Comparison of ENCODE assay signal across 20 cellular contexts in genomic region chr2:241352227-241352626, GRCh38. TPM values are rescaled to one million over a fixed set of nuclear protein-coding genes. Genes with fewer than 3 reads are reported as not detected.
DNase-seq lines count a peak whose midpoint lies in the region; ATAC-seq, FAIRE-seq and TF ChIP-seq lines count a peak whose summit lies in the region.
"Had no signal": no experiment of that assay in that cellular context is flagged by ENCODE, and none has a peak within 500 bp of the region (broad histone marks: within the 10 kb centered on the region; RNA-seq: fewer than 3 reads in every experiment).

No MANE protein-coding gene starts in this region.

- H3K79me2 ChIP-seq in GM23248 (ENCODE audit: insufficient read depth): peaks cover 14% of the 10 kb centered on the region

- H3K27ac ChIP-seq in A549 (peak overlapping the region; percentile 59 to 76), GM23248 (0 out of 2 replicates have a peak overlapping the region, but pooled peaks have one; percentile 0)
- H3K27ac ChIP-seq: SJSA1, uterus had no signal

- TF ChIP-seq RAD21 in A549 (conservative IDR thresholded peaks at IDR 0.05 in 1 of 2, IDR thresholded peaks at IDR 0.05 in 1 of 2): no peak

- no peak overlapping the region for H2AFZ ChIP-seq in GM23248

- POLR2A ChIA-PET in A549 (lab: Yijun Ruan, JAX): no interaction called here

- in situ Hi-C loops in GM23248 (cut with MboI): no loop called here

- TF ChIP-seq EP300 in A549 (IDR thresholded peaks at IDR 0.05): no peak

- ATAC-seq in A549: no peak
- ATAC-seq in natural killer cell: no peak
- ATAC-seq in GM19397 (IDR thresholded peaks at IDR 0.05; ENCODE audit: unreplicated experiment): no peak

- H3K36me3 Mint-ChIP-seq in progenitor cell of endocrine pancreas (ENCODE audit: insufficient read depth) (peaks cover 31% of the 10 kb centered on the region), natural killer cell (peaks cover 19% of the 10 kb centered on the region)

- H3K27me3 ChIP-seq in GM23248 (replicated peaks; ENCODE audit: insufficient read depth): no peaks in the 10 kb centered on the region
- H3K27me3 ChIP-seq in endocrine pancreas (ENCODE audit: control insufficient read depth, insufficient read depth, low read length): no peaks in the 10 kb centered on the region
- H3K27me3 ChIP-seq: SJSA1, uterus had no signal

- no peaks in the 10 kb centered on the region for H4K20me1 ChIP-seq in GM23248 (ENCODE audit: insufficient read depth)

- peak overlapping the region; percentile 65 for H3K4me2 ChIP-seq in A549
- no peak overlapping the region for H3K4me2 ChIP-seq in GM23248 (ENCODE audit: unreplicated experiment)

- 59% methylated on average over 3 of the region's 3 CpGs for WGBS in A549 (ENCODE audit: missing lambda C conversion rate)
- WGBS in GM23248 (ENCODE audit: low coverage in 1 of 2, low lambda C conversion rate in 2 of 2, missing lambda C conversion rate in 2 of 2), 2 experiments: 83 to 87% methylated on average over 3 of the region's 3 CpGs

- DNase-seq in A549 (ENCODE audit: low read depth in 1 of 2, low spot score in 1 of 2): no peak
- DNase-seq in GM23248: no peak
- DNase-seq in progenitor cell of endocrine pancreas (ENCODE audit: low spot score, unreplicated experiment): no peak
- no peak for DNase-seq in natural killer cell
- DNase-seq in NK-92 (lab: John Stamatoyannopoulos, UW; ENCODE audit: unreplicated experiment): no peak
- DNase-seq: activated CD4-positive, alpha-beta T cell treated with anti-CD3 and anti-CD28 coated beads for 1 hour; activated effector memory CD4-positive, alpha-beta T cell treated with Interleukin-2 at 50 U/mL for 16 hours; EL; islet precursor cell; NCI-H1048; NCI-H187; NCI-H2171 treated with DMSO at 0.1 percent for 48 hours; uterus had no signal

- no peak overlapping the region for H3K9ac ChIP-seq in GM23248
- H3K9ac ChIP-seq in endocrine pancreas (ENCODE audit: control insufficient read depth, insufficient read depth, low read length): no peak overlapping the region

- H3K9me3 ChIP-seq in A549: no peaks in the 10 kb centered on the region
- H3K9me3 ChIP-seq in GM23248 (ENCODE audit: low read depth): no peaks in the 10 kb centered on the region
- no peaks in the 10 kb centered on the region for H3K9me3 ChIP-seq in endocrine pancreas (ENCODE audit: control insufficient read depth, low read length)
- H3K9me3 ChIP-seq: HAP-1, SJSA1, uterus had no signal

- TF ChIP-seq CTCF in A549 (IDR thresholded peaks at IDR 0.05) (no peak), progenitor cell of endocrine pancreas (IDR thresholded peaks at IDR 0.05; ENCODE audit: unreplicated experiment) (no peak), natural killer cell (IDR thresholded peaks at IDR 0.05) (no peak)

- H3K4me1 Mint-ChIP-seq in progenitor cell of endocrine pancreas (ENCODE audit: low read depth): peaks cover 32% of the 10 kb centered on the region
- H3K4me1 Mint-ChIP-seq in natural killer cell: peaks cover 5 to 13% of the 10 kb centered on the region in 2 donors

- H3F3A ChIP-seq in GM23248 (ENCODE audit: insufficient read depth): peaks cover 67% of the 10 kb centered on the region

- FAIRE-seq in A549 (lab: Jason Lieb, UNC): no peak
- FAIRE-seq: colon, D721Med had no signal

- H3K27ac Mint-ChIP-seq in progenitor cell of endocrine pancreas (peak overlapping the region; percentile 46), natural killer cell (no peak overlapping the region)
- H3K27ac Mint-ChIP-seq: T-helper 1 cell treated with Interleukin-12 subunit alpha and Interleukin-12 subunit beta and Interleukin-4 antibody, amounts not matched to agents 30 μg/mL and 1 μg/mL, for 36 hours had no signal

- TF ChIP-seq POLR2A in A549 (IDR thresholded peaks at IDR 0.05; ENCODE audit: low read length): no peak

- peaks cover 58% of the 10 kb centered on the region for H3K36me3 ChIP-seq in GM23248 (ENCODE audit: low read depth)
- no peaks in the 10 kb centered on the region for H3K36me3 ChIP-seq in endocrine pancreas (ENCODE audit: control insufficient read depth, insufficient read depth, low read length)
- H3K36me3 ChIP-seq: uterus had no signal

- no peaks in the 10 kb centered on the region for H3K27me3 Mint-ChIP-seq in progenitor cell of endocrine pancreas
- H3K27me3 Mint-ChIP-seq in natural killer cell (ENCODE audit: low read depth in 2 of 2): no peaks in the 10 kb centered on the region

- no peaks in the 10 kb centered on the region for H3K9me3 Mint-ChIP-seq in progenitor cell of endocrine pancreas (ENCODE audit: low read depth)
- H3K9me3 Mint-ChIP-seq in natural killer cell: no peaks in the 10 kb centered on the region
- H3K9me3 Mint-ChIP-seq: T-helper 1 cell treated with Interleukin-12 subunit alpha and Interleukin-12 subunit beta and Interleukin-4 antibody, amounts not matched to agents 30 μg/mL and 1 μg/mL, for 36 hours had no signal

- no peaks in the 10 kb centered on the region for H3K9me2 ChIP-seq in GM23248 (ENCODE audit: insufficient read depth)

- intact Hi-C loops in natural killer cell (cut with micrococcal nuclease): loop anchor here (10.0 kb wide), 1 partner anchor 533 kb away; no protein-coding TSS in a partner anchor

- H3K4me3 Mint-ChIP-seq in progenitor cell of endocrine pancreas (ENCODE audit: low read depth) (peak overlapping the region; percentile 0), natural killer cell (no peak overlapping the region)
- H3K4me3 Mint-ChIP-seq: T-helper 1 cell treated with Interleukin-12 subunit alpha and Interleukin-12 subunit beta and Interleukin-4 antibody, amounts not matched to agents 30 μg/mL and 1 μg/mL, for 36 hours had no signal

- CTCF ChIA-PET in A549 (lab: Yijun Ruan, JAX): no interaction called here

- H3K4me3 ChIP-seq in A549: peak overlapping the region; percentile 13
- H3K4me3 ChIP-seq in GM23248: no peak overlapping the region
- H3K4me3 ChIP-seq in endocrine pancreas (ENCODE audit: control insufficient read depth, insufficient read depth, low read length): peak overlapping the region; percentile 6
- H3K4me3 ChIP-seq: HAP-1, SJSA1, uterus had no signal

- H3K4me1 ChIP-seq in A549 (peaks cover 65% of the 10 kb centered on the region), GM23248 (ENCODE audit: insufficient read depth) (peaks cover 7% of the 10 kb centered on the region), endocrine pancreas (ENCODE audit: control insufficient read depth, insufficient read depth, low read length) (peaks cover 28% of the 10 kb centered on the region)

TF ChIP-seq in A549, 52 proteins besides CTCF, POLR2A, EP300 and RAD21 (continues in another document):
- TF ChIP-seq MAFK (IDR thresholded peaks at IDR 0.05; ENCODE audit: partially characterized antibody): no peak
- TF ChIP-seq, protein P1, sequence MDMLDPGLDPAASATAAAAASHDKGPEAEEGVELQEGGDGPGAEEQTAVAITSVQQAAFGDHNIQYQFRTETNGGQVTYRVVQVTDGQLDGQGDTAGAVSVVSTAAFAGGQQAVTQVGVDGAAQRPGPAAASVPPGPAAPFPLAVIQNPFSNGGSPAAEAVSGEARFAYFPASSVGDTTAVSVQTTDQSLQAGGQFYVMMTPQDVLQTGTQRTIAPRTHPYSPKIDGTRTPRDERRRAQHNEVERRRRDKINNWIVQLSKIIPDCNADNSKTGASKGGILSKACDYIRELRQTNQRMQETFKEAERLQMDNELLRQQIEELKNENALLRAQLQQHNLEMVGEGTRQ (IDR thresholded peaks at IDR 0.05): no peak
- no peak for TF ChIP-seq ZFP36 (IDR thresholded peaks at IDR 0.05; ENCODE audit: borderline replicate concordance, partially characterized antibody)
- no peak for TF ChIP-seq RCOR1 (IDR thresholded peaks at IDR 0.05; ENCODE audit: low read depth, low read length)
- no peak for TF ChIP-seq KDM5A (IDR thresholded peaks at IDR 0.05)
- no peak for TF ChIP-seq ZSCAN20 (CRISPR knock-in tag; IDR thresholded peaks at IDR 0.05)
- TF ChIP-seq TP53 (CRISPR knock-in tag; IDR thresholded peaks at IDR 0.05): no peak
- no peak for TF ChIP-seq HDAC2 (IDR thresholded peaks at IDR 0.05)
- no peak for TF ChIP-seq ESRRA (IDR thresholded peaks at IDR 0.05; ENCODE audit: borderline replicate concordance, low read length)
- TF ChIP-seq HOXA7 (CRISPR knock-in tag; IDR thresholded peaks at IDR 0.05): no peak
- no peak for TF ChIP-seq CHD4 (IDR thresholded peaks at IDR 0.05; ENCODE audit: borderline replicate concordance)

RNA-seq across cellular contexts. Expression of gene FARP2, which starts 3.9 kb away (rescaled TPM):
- 29.1 and 34.9 TPM in 2 replicates for polyA plus RNA-seq in A549 (2011; rRNA removed)
- polyA plus RNA-seq in A549 (2012; cell fraction: cytosol; rRNA removed): 12.5 and 16.1 TPM in 2 replicates
- 28.9 and 44.5 TPM in 2 replicates for polyA plus RNA-seq in A549 (2012; cell fraction: nucleus; rRNA removed)
- polyA plus RNA-seq in A549 (2017; fragmentation: RNase III; extraction: RNeasy Plus Mini Kit Qiagen cat#74134 plus additional on column Dnase treatment): 16.0 to 18.8 TPM (median 17.0 TPM) in 3 replicates
- polyA minus RNA-seq in A549 (2011; rRNA and poly(A)+ RNA removed): 61.8 and 62.5 TPM in 2 replicates
- 39.0 and 45.9 TPM in 2 replicates for total RNA-seq in GM23248 (2014; rRNA removed; shearing (Covaris generic))
- polyA plus RNA-seq in GM23248 (2016; fragmentation: Nextera tagmentation; extraction: Ambion mirVana): 30.9 and 39.7 TPM in 2 replicates
- 63.6 and 67.0 TPM in 2 replicates for total RNA-seq in progenitor cell of endocrine pancreas
- 10 to 100 TPM; 26.8 to 40.6 (median 31.6) TPM for total RNA-seq in natural killer cell

RNA-seq across cellular contexts. Expression of gene SEPTIN2, which starts 36.5 kb away (rescaled TPM):
- polyA plus RNA-seq in A549 (2011; rRNA removed) (660 and 762 TPM in 2 replicates), A549 (2017; fragmentation: RNase III; extraction: RNeasy Plus Mini Kit Qiagen cat#74134 plus additional on column Dnase treatment) (341 to 359 TPM (median 358 TPM) in 3 replicates), GM23248 (2016; fragmentation: Nextera tagmentation; extraction: Ambion mirVana) (512 and 518 TPM in 2 replicates)
- 183 and 200 TPM in 2 replicates for polyA plus RNA-seq in A549 (2012; cell fraction: cytosol; rRNA removed)
- polyA plus RNA-seq in A549 (2012; cell fraction: nucleus; rRNA removed): 107 and 190 TPM in 2 replicates
- polyA minus RNA-seq in A549 (2011; rRNA and poly(A)+ RNA removed): 343 and 364 TPM in 2 replicates
- total RNA-seq in GM23248 (2014; rRNA removed; shearing (Covaris generic)): 480 and 499 TPM in 2 replicates
- total RNA-seq in progenitor cell of endocrine pancreas (445 and 460 TPM in 2 replicates), natural killer cell (100 to 1,000 TPM; 275 to 315 (median 275) TPM)

RNA-seq across cellular contexts. Expression of gene HDLBP, which starts 36.8 kb away (rescaled TPM):
- polyA plus RNA-seq in A549 (2011; rRNA removed): 292 and 330 TPM in 2 replicates
- polyA plus RNA-seq in A549 (2012; cell fraction: cytosol; rRNA removed): 204 and 209 TPM in 2 replicates
- 276 and 324 TPM in 2 replicates for polyA plus RNA-seq in A549 (2012; cell fraction: nucleus; rRNA removed)
- 237 to 256 TPM (median 248 TPM) in 3 replicates for polyA plus RNA-seq in A549 (2017; fragmentation: RNase III; extraction: RNeasy Plus Mini Kit Qiagen cat#74134 plus additional on column Dnase treatment)
- 657 and 686 TPM in 2 replicates for polyA minus RNA-seq in A549 (2011; rRNA and poly(A)+ RNA removed)
- total RNA-seq in GM23248 (2014; rRNA removed; shearing (Covaris generic)): 707 and 711 TPM in 2 replicates
- polyA plus RNA-seq in GM23248 (2016; fragmentation: Nextera tagmentation; extraction: Ambion mirVana): 602 and 613 TPM in 2 replicates
- total RNA-seq in progenitor cell of endocrine pancreas: 388 and 399 TPM in 2 replicates
- 100 to 1,000 TPM; 170 to 200 (median 177) TPM for total RNA-seq in natural killer cell
